Comparison of ENCODE assay signal across 23 cellular contexts in genomic region chr9:8600914-8601680, GRCh38.
DNase-seq lines count a peak whose midpoint lies in the region; ATAC-seq, FAIRE-seq and TF ChIP-seq lines count a peak whose summit lies in the region.
"Had no signal": no experiment of that assay in that cellular context is flagged by ENCODE, and none has a peak within 500 bp of the region (broad histone marks: within the 10 kb centered on the region; RNA-seq: fewer than 3 reads in every experiment).

No MANE protein-coding gene starts in this region.

- H3K4me1 ChIP-seq in gastrocnemius medialis: no peaks in the 10 kb centered on the region
- H3K4me1 ChIP-seq: tibial artery had no signal

- peak overlapping the region in 1 of 4 donors; percentile 52 for H3K27ac ChIP-seq in gastrocnemius medialis
- H3K27ac ChIP-seq: esophagus muscularis mucosa, GM23248, tibial artery had no signal

- no peak for TF ChIP-seq POLR2A in gastrocnemius medialis (IDR thresholded peaks at IDR 0.05)

- ATAC-seq in gastrocnemius medialis (peak; percentile 63 to 73), GM21447 (IDR thresholded peaks at IDR 0.05; ENCODE audit: unreplicated experiment) (no peak)
- ATAC-seq: activated CD4-positive, CD25-positive, alpha-beta regulatory T cell treated with anti-CD3 and anti-CD28 coated beads, Interleukin-2, amount 50 U/mL, for 24 hours; activated naive CD8-positive, alpha-beta T cell treated with anti-CD3 and anti-CD28 coated beads, Interleukin-2, amount 50 U/mL, for 24 hours; CD8-positive, alpha-beta T cell; stimulated activated naive B cell treated with anti-CD40 and anti-IgM and Interleukin-4, amounts not matched to agents 10 μg/mL and 1 μg/mL and 100 μg/mL, for 72 hours had no signal

- H3K9me3 ChIP-seq in gastrocnemius medialis: no peaks in the 10 kb centered on the region
- H3K9me3 ChIP-seq: esophagus muscularis mucosa, tibial artery had no signal

- no peaks in the 10 kb centered on the region for H3K27me3 ChIP-seq in gastrocnemius medialis
- H3K27me3 ChIP-seq: esophagus muscularis mucosa, tibial artery had no signal

- no peak for FAIRE-seq in RCC 7860 (lab: Jason Lieb, UNC)
- FAIRE-seq: kidney had no signal

- peak; percentile 52 for DNase-seq in RCC 7860 (ENCODE audit: low spot score)
- DNase-seq in epithelial cell of proximal tubule (ENCODE audit: low read depth): peak; percentile 42
- DNase-seq in medulla oblongata (ENCODE audit: extremely low spot score): peak; percentile 53
- DNase-seq in gastrocnemius medialis: peak in 1 of 2 donors; percentile 53
- no peak for DNase-seq in NCI-H446 (lab: John Stamatoyannopoulos, UW)
- no peak for DNase-seq in stimulated activated CD4-positive, alpha-beta T cell treated with anti-CD3 and anti-CD28 coated beads, Interleukin-4, amount 100 ng/mL, for 4 hours
- DNase-seq in activated CD8-positive, alpha-beta memory T cell treated with anti-CD3 and anti-CD28 coated beads, Interleukin-2, amount 50 U/mL, for 48 hours: no peak
- DNase-seq: activated naive CD8-positive, alpha-beta T cell treated with anti-CD3 and anti-CD28 coated beads, Interleukin-2, amount 50 U/mL, for 24 hours; CD8-positive, alpha-beta T cell; GM23248; KBM-7; kidney; NCI-H1694 treated with DMSO at 0.1 percent for 48 hours; NCI-H226; nephron progenitor cell; NK-92 treated with Interleukin-12 subunit alpha and Interleukin-12 subunit beta, amount 100 ng/mL, for 24 hours; retina; stimulated activated naive B cell treated with anti-CD40 and anti-IgM and Interleukin-4, amounts not matched to agents 10 μg/mL and 1 μg/mL and 100 μg/mL, for 72 hours; T1000; tibial artery had no signal

- no peaks in the 10 kb centered on the region for H3K36me3 ChIP-seq in gastrocnemius medialis
- H3K36me3 ChIP-seq: esophagus muscularis mucosa, tibial artery had no signal

- TF ChIP-seq CTCF in epithelial cell of proximal tubule (conservative IDR thresholded peaks at IDR 0.05; ENCODE audit: low read depth, low read length) (no peak), gastrocnemius medialis (IDR thresholded peaks at IDR 0.05 in 4 of 5, conservative IDR thresholded peaks at IDR 0.05 in 1 of 5) (no peak)

- in situ Hi-C loops in gastrocnemius medialis (cut with MboI; ENCODE audit: low sequenced_read_pairs in 4 of 4): no loop called here

- H3K4me3 ChIP-seq in epithelial cell of proximal tubule (ENCODE audit: low read depth, low read length) (no peak overlapping the region), gastrocnemius medialis (no peak overlapping the region)
- H3K4me3 ChIP-seq: esophagus muscularis mucosa, GM23248, tibial artery had no signal

- intact Hi-C loops in gastrocnemius medialis (cut with DNase I; ENCODE audit: low total_unique reads): no loop called here

Comparison
In these comparisons a context has a peak if more than half of its experiments do, and no peak if none do; other contexts are left out.
1. DNase-seq: peak in RCC 7860 (single experiment), epithelial cell of proximal tubule (single experiment) and medulla oblongata (single experiment); none in NCI-H446 (0 of 2), stimulated activated CD4-positive, alpha-beta T cell treated with anti-CD3 and anti-CD28 coated beads, Interleukin-4, amount 100 ng/mL, for 4 hours (0 of 2) and activated CD8-positive, alpha-beta memory T cell treated with anti-CD3 and anti-CD28 coated beads, Interleukin-2, amount 50 U/mL, for 48 hours (single experiment).